27 cellular contexts compared by ENCODE assay signal in the genomic region with DNA sequence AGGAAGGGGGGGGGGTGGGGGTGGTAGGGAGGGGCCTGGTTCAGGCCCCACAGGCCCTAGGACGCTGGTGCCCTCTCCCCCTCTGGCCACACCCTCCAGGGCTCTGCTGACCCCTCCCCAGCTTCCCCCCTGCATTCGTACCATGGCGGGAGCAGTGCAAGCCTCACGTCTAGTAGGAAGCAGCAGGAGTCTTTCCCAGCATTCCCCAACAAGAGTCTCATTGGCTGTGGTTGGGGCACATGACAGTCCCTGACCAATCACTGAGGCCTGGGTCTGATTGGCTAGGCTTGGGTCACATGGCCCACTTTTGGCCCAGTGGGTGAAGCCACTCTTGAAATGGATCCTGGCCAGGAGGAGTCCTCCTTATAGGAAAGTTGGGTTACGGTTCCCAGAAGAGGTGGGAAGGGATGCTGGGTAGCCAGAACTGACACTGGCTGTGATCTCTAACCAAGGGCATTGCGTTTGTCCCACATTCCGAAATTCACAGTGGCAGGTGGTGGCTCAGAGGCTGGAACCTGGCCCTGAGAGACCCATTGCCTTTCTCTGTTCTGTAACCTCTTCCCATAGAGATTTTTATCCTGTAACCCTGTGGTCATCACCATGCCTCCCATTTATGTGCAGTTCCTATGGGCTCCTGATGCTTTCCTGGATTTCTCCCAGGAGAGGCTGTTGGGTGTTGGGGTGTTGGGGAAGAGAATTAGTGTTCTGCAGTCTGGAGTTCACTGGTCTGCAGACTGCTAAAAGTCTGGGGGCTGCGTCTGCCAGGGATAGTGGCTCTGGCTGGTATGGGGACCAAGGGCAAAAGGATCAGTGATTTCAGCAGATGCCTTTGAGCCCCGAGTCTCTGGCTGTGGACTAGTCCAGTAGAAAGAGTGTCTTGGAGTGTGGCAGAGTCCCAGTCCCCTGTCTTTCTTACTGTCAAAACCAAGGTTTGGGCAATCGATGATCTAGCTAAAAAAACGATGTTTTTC. TPM values are rescaled to one million over a fixed set of nuclear protein-coding genes. Genes with fewer than 3 reads are reported as not detected.
DNase-seq lines count a peak whose midpoint lies in the region; ATAC-seq, FAIRE-seq and TF ChIP-seq lines count a peak whose summit lies in the region.
"Had no signal": no experiment of that assay in that cellular context is flagged by ENCODE, and none has a peak within 500 bp of the region (broad histone marks: within the 10 kb centered on the region; RNA-seq: fewer than 3 reads in every experiment).

No MANE protein-coding gene starts in this region.

- intact Hi-C loops in OCI-LY7 (cut with micrococcal nuclease; ENCODE audit: unreplicated experiment) (no loop called here), sciatic nerve (cut with DNase I) (loop anchor here (5.0 kb wide), 1 partner anchor 1548 kb away; no protein-coding TSS in a partner anchor)

- no peaks in the 10 kb centered on the region for H3K36me3 ChIP-seq in OCI-LY7 (ENCODE audit: insufficient read depth, low read length)
- H3K36me3 ChIP-seq in H1 (ENCODE audit: control insufficient read depth in 2 of 4, insufficient read depth in 4 of 4, low read length in 3 of 4) = no peaks in the 10 kb centered on the region
- no peaks in the 10 kb centered on the region for H3K36me3 ChIP-seq in GM23248 (ENCODE audit: low read depth)
- H3K36me3 ChIP-seq: SJCRH30, uterus had no signal

- POLR2A ChIA-PET in OCI-LY7 (lab: Charles Lee) = no interaction called here
- POLR2A ChIA-PET in H1 (lab: Charles Lee; ENCODE audit: partially characterized antibody) = no interaction called here

- no peak overlapping the region for H4K5ac ChIP-seq in H1 (ENCODE audit: insufficient read length, low read depth, low read length)

- H3K9me2 ChIP-seq in OCI-LY7 (ENCODE audit: insufficient read depth, low read length) = no peaks in the 10 kb centered on the region
- no peaks in the 10 kb centered on the region for H3K9me2 ChIP-seq in GM23248 (ENCODE audit: insufficient read depth)

- H3F3A ChIP-seq in GM23248 (ENCODE audit: insufficient read depth) = no peaks in the 10 kb centered on the region

- H3K56ac ChIP-seq in H1 (replicated peaks; ENCODE audit: insufficient read length, low read depth, low read length) = no peak overlapping the region

- H3K27ac ChIP-seq in OCI-LY7 (ENCODE audit: low read depth, low read length, poor library complexity, severe bottlenecking) = no peak overlapping the region
- H3K27ac ChIP-seq in H1 (ENCODE audit: low read depth, low read length) = no peak overlapping the region
- H3K27ac ChIP-seq in caudate nucleus (ENCODE audit: low read depth, low read length) = no peak overlapping the region
- no peak overlapping the region for H3K27ac ChIP-seq in GM23248
- H3K27ac ChIP-seq: SJCRH30, uterus had no signal

- no peak overlapping the region for H2AK5ac ChIP-seq in H1 (ENCODE audit: low read depth, low read length)

- H3K4me1 ChIP-seq in OCI-LY7 (ENCODE audit: insufficient read depth, low read length, poor library complexity, severe bottlenecking) (no peaks in the 10 kb centered on the region), H1 (replicated peaks in 1 of 4; ENCODE audit: control insufficient read depth in 3 of 4, insufficient read depth in 4 of 4, low read length in 3 of 4) (no peaks in the 10 kb centered on the region), GM23248 (ENCODE audit: insufficient read depth) (no peaks in the 10 kb centered on the region)
- H3K4me1 ChIP-seq: SJCRH30, uterus had no signal

- H2BK15ac ChIP-seq in H1 (ENCODE audit: low read length) = no peak overlapping the region

- H3K9ac ChIP-seq in H1 (replicated peaks in 1 of 4; ENCODE audit: extremely low read depth in 1 of 4, low read depth in 3 of 4, low read length in 3 of 4) = no peak overlapping the region
- H3K9ac ChIP-seq in GM23248 = no peak overlapping the region

- no peak for FAIRE-seq in H1 (lab: Jason Lieb, UNC)
- FAIRE-seq: D721Med had no signal

- in situ Hi-C loops in GM23248 (cut with MboI) = no loop called here

- no peak overlapping the region for H2BK5ac ChIP-seq in H1 (ENCODE audit: low read depth, low read length)

- H3K23ac ChIP-seq in H1 (ENCODE audit: insufficient read length) = no peak overlapping the region

- H3K4me3 ChIP-seq in OCI-LY7 (ENCODE audit: low read depth, low read length, poor library complexity, severe bottlenecking) (no peak overlapping the region), H1 (ENCODE audit: extremely low read depth in 1 of 4, insufficient read depth in 2 of 4, low read depth in 3 of 4, low read length in 4 of 4) (no peak overlapping the region), GM23248 (no peak overlapping the region)
- H3K4me3 ChIP-seq: mucosa of descending colon, SJCRH30, uterus had no signal

- no peak overlapping the region for H2BK120ac ChIP-seq in H1 (replicated peaks; ENCODE audit: low read depth, low read length)

- no peaks in the 10 kb centered on the region for H3K9me3 ChIP-seq in OCI-LY7 (ENCODE audit: low read length)
- H3K9me3 ChIP-seq in H1 (ENCODE audit: insufficient read depth in 2 of 2, low read depth in 1 of 2, low read length in 1 of 2) = no peaks in the 10 kb centered on the region; a peak in 2 of 4 replicates
- no peaks in the 10 kb centered on the region for H3K9me3 ChIP-seq in GM23248 (ENCODE audit: low read depth)
- H3K9me3 ChIP-seq: mucosa of descending colon, SJCRH30, uterus had no signal

- 84% methylated on average over 10 of the region's 11 CpGs; no CpG with 5 or more reads in 1 of the 2 experiments for WGBS in H1 (ENCODE audit: extremely low coverage in 1 of 2, insufficient coverage in 1 of 2, insufficient read length in 1 of 2, insufficient replicate concordance in 2 of 2, low coverage in 1 of 2, low lambda C conversion rate in 2 of 2, missing lambda C conversion rate in 1 of 2), 2 experiments
- WGBS in GM23248 (ENCODE audit: low coverage in 1 of 2, low lambda C conversion rate in 2 of 2, missing lambda C conversion rate in 2 of 2), 2 experiments = 54 to 73% methylated on average over 9 to 10 of the region's 11 CpGs

- no peak for TF ChIP-seq POLR2A in H1 (IDR thresholded peaks at IDR 0.05; ENCODE audit: control extremely low read depth in 1 of 2, low read depth in 2 of 2, low read length in 2 of 2)

- no peak for TF ChIP-seq EP300 in H1 (IDR thresholded peaks at IDR 0.05; ENCODE audit: borderline replicate concordance in 1 of 2, low read depth in 2 of 2, low read length in 2 of 2)

- BruUV-seq in OCI-LY7 (replicated peaks; lab: Mats Ljungman, UMichigan) = no TSS peak

- no peaks in the 10 kb centered on the region; the same call in 1 of the 2 replicates for H3K79me1 ChIP-seq in H1 (ENCODE audit: low read depth, low read length)

- H4K20me1 ChIP-seq in OCI-LY7 (ENCODE audit: insufficient read depth, low read length) (no peaks in the 10 kb centered on the region), H1 (replicated peaks in 1 of 2; ENCODE audit: control insufficient read depth in 1 of 2, insufficient read depth in 2 of 2, low read length in 2 of 2) (no peaks in the 10 kb centered on the region), GM23248 (ENCODE audit: insufficient read depth) (no peaks in the 10 kb centered on the region)

- ATAC-seq in sciatic nerve = no peak
- ATAC-seq in GM19397 (IDR thresholded peaks at IDR 0.05; ENCODE audit: unreplicated experiment) = no peak
- ATAC-seq: activated CD8-positive, alpha-beta T cell treated with anti-CD3 and anti-CD28 coated beads for 36 hours; mucosa of descending colon; natural killer cell treated with Interleukin-12 subunit alpha and Interleukin-12 subunit beta and Interleukin-15 and Interleukin-18, amount 100 ng/mL, for 72 hours; stimulated activated effector memory CD8-positive, alpha-beta T cell treated with anti-CD3 and anti-CD28 coated beads, Interleukin-12 subunit alpha, Interleukin-12 subunit beta, amount 100 ng/mL, for 72 hours had no signal

- no peak overlapping the region for H3K4ac ChIP-seq in H1 (replicated peaks; ENCODE audit: insufficient read length, low read depth, low read length)

- no peak overlapping the region for H4K91ac ChIP-seq in H1 (replicated peaks; ENCODE audit: insufficient read length, low read length)

- no peak overlapping the region for H4K8ac ChIP-seq in H1 (ENCODE audit: extremely low read depth, insufficient read depth, low read length)

- no peak overlapping the region for H3K18ac ChIP-seq in H1 (ENCODE audit: extremely low read depth, low read length)

- no peaks in the 10 kb centered on the region for H3K23me2 ChIP-seq in H1 (ENCODE audit: low read depth, low read length)

- no peak overlapping the region for H3K4me2 ChIP-seq in OCI-LY7 (ENCODE audit: low read length)
- no peak overlapping the region for H3K4me2 ChIP-seq in H1 (ENCODE audit: insufficient read depth in 1 of 2, low read depth in 2 of 2, low read length in 2 of 2)
- H3K4me2 ChIP-seq in GM23248 (ENCODE audit: unreplicated experiment) = no peak overlapping the region

- no peak overlapping the region for H2BK20ac ChIP-seq in H1 (ENCODE audit: low read length)

- H3K27me3 ChIP-seq in H1 (replicated peaks in 1 of 4; ENCODE audit: control insufficient read depth in 3 of 4, extremely low read depth in 1 of 4, insufficient read depth in 3 of 4, low read length in 3 of 4) (no peaks in the 10 kb centered on the region), GM23248 (replicated peaks; ENCODE audit: insufficient read depth) (peaks cover 38% of the 10 kb centered on the region)
- H3K27me3 ChIP-seq: SJCRH30, uterus had no signal

- TF ChIP-seq CTCF in OCI-LY7 (conservative IDR thresholded peaks at IDR 0.05; ENCODE audit: low read length) (no peak), H1 (IDR thresholded peaks at IDR 0.05; ENCODE audit: control extremely low read depth in 1 of 3, insufficient read depth in 1 of 3, low read depth in 1 of 3, low read length in 3 of 3) (no peak)

- TF ChIP-seq RAD21 in H1 (IDR thresholded peaks at IDR 0.05 in 1 of 2, conservative IDR thresholded peaks at IDR 0.05 in 1 of 2; ENCODE audit: low read depth in 2 of 2, low read length in 2 of 2) = no peak

- CTCF ChIA-PET in OCI-LY7 (lab: Charles Lee; ENCODE audit: unreplicated experiment) = no interaction called here
- CTCF ChIA-PET in H1 (lab: Charles Lee; ENCODE audit: partially characterized antibody) = interaction anchor here (0.8 kb wide), 1 partner anchor 27 kb away, joined by 3 read pairs; no protein-coding TSS in a partner anchor

- no peaks in the 10 kb centered on the region for H3K79me2 ChIP-seq in OCI-LY7 (ENCODE audit: insufficient read depth, low read depth, low read length)
- no peaks in the 10 kb centered on the region for H3K79me2 ChIP-seq in H1 (ENCODE audit: control insufficient read depth in 1 of 2, insufficient read depth in 2 of 2, low read length in 2 of 2)
- no peaks in the 10 kb centered on the region for H3K79me2 ChIP-seq in GM23248 (ENCODE audit: insufficient read depth)

- no peak overlapping the region for H3K14ac ChIP-seq in H1 (ENCODE audit: insufficient read length)

- no peak overlapping the region for H2AFZ ChIP-seq in OCI-LY7 (ENCODE audit: low read length)
- no peak overlapping the region for H2AFZ ChIP-seq in H1 (ENCODE audit: low read length)
- H2AFZ ChIP-seq in GM23248 = no peak overlapping the region

- H2BK12ac ChIP-seq in H1 (ENCODE audit: low read depth, low read length) = no peak overlapping the region

- peak; percentile 31 for DNase-seq in HT1080 (ENCODE audit: low read depth)
- DNase-seq in OCI-LY7 (ENCODE audit: low spot score) = peak; percentile 7
- DNase-seq in H1 (ENCODE audit: low read depth in 1 of 2, low spot score in 2 of 2) = no peak
- DNase-seq in sciatic nerve (ENCODE audit: low spot score) = peak; percentile 13
- DNase-seq in caudate nucleus (lab: John Stamatoyannopoulos, UW) = no peak
- no peak for DNase-seq in DMS79 treated with DMSO at 0.1 percent for 48 hours (lab: John Stamatoyannopoulos, UW)
- no peak for DNase-seq in GM23248
- DNase-seq: activated CD4-positive, alpha-beta T cell treated with anti-CD3 and anti-CD28 coated beads for 1 hour; activated CD8-positive, alpha-beta T cell treated with anti-CD3 and anti-CD28 coated beads for 36 hours; activated effector memory CD4-positive, alpha-beta T cell treated with anti-CD3 and anti-CD28 coated beads, Interleukin-2, amount 50 U/mL, for 16 hours; activated T-cell treated with anti-CD3 and anti-CD28 coated beads, Interleukin-2, amount 50 U/mL, for 1 hour; HFFc6; mucosa of descending colon; NCI-H2029 treated with DMSO at 0.1 percent for 48 hours; NCI-H2227 treated with DMSO at 0.1 percent for 48 hours; NCI-H69; stimulated activated CD4-positive, alpha-beta T cell treated with anti-CD3 and anti-CD28 coated beads, Interleukin-4, amount 100 ng/mL, for 1 hour; uterus had no signal

RNA-seq across cellular contexts. Expression of gene MYEOV, which starts 58.9 kb away (rescaled TPM):
- 0.73 and 1.1 TPM in 2 replicates for total RNA-seq in HT1080 (2014; rRNA removed; shearing (Covaris generic))
- polyA plus RNA-seq in HT1080 (2015; cell fraction: cytosol; rRNA removed) = 4.6 and 9.6 TPM in 2 replicates
- 17.8 and 20.1 TPM in 2 replicates for polyA plus RNA-seq in HT1080 (2015; cell fraction: nucleus; rRNA removed)
- 1.0 and 3.2 TPM in 2 replicates for total RNA-seq in OCI-LY7 (2014; rRNA removed; shearing (Covaris generic))
- total RNA-seq in OCI-LY7 (2022) (7.7 and 8.8 TPM in 2 replicates), sciatic nerve (1.2 TPM)
- total RNA-seq in H1 (2021; fragmentation: NEBNext Ultra II Directional; extraction: Animal tissue kit (Norgen Biotek cat#: 25700)) = 0.67 and 0.86 TPM in 2 replicates
- polyA plus RNA-seq in H1 (2011; rRNA removed) (0.44 and 1.0 TPM in 2 replicates), GM23248 (2016; fragmentation: Nextera tagmentation; extraction: Ambion mirVana) (7.2 and 8.7 TPM in 2 replicates)
- polyA plus RNA-seq in H1 (2011; cell fraction: cytosol; rRNA removed) = 0.50 TPM
- polyA plus RNA-seq in H1 (2011; cell fraction: nucleus; rRNA removed) = 2.3 TPM
- 0.47 to 1.2 TPM (median 0.68 TPM) in 3 of 4 replicates, not detected in the other for polyA plus RNA-seq in H1 (2012, experiment 1 of 2)
- 0.20 TPM for polyA plus RNA-seq in H1 (2012, experiment 2 of 2)
- polyA plus RNA-seq in H1 (2013, experiment 1 of 2) = 0.36 TPM
- polyA plus RNA-seq in H1 (2013, experiment 2 of 2) = 0.35 TPM
- polyA minus RNA-seq in H1 (2011; rRNA and poly(A)+ RNA removed) = 0.16 and 0.24 TPM in 2 replicates
- polyA minus RNA-seq in H1 (2011; cell fraction: cytosol; rRNA and poly(A)+ RNA removed) = 0.44 TPM
- 2.0 TPM for polyA minus RNA-seq in H1 (2011; cell fraction: nucleus; rRNA and poly(A)+ RNA removed)
- 0.63 and 0.86 TPM in 2 replicates for total RNA-seq in GM23248 (2014; rRNA removed; shearing (Covaris generic))
- total RNA-seq: activated CD8-positive, alpha-beta T cell treated with anti-CD3 and anti-CD28 coated beads for 36 hours; MCF 10A; natural killer cell treated with Interleukin-12 subunit alpha and Interleukin-12 subunit beta and Interleukin-15 and Interleukin-18, amount 100 ng/mL, for 72 hours; T-helper 1 cell treated with Interleukin-12 subunit alpha and Interleukin-12 subunit beta and Interleukin-4 antibody, amounts not matched to agents 30 ng/mL and 1 ng/mL, for 36 hours; temporal lobe had no signal
- polyA plus RNA-seq: CD14-positive monocyte had no signal

Comparison
In these comparisons a context has a peak if more than half of its experiments do, and no peak if none do; other contexts are left out.
1. DNase-seq: peak in HT1080 (single experiment), OCI-LY7 (single experiment) and sciatic nerve (single experiment); none in H1 (0 of 2), caudate nucleus (0 of 61), DMS79 treated with DMSO at 0.1 percent for 48 hours (single experiment) and GM23248 (single experiment).